In the genomic region with DNA sequence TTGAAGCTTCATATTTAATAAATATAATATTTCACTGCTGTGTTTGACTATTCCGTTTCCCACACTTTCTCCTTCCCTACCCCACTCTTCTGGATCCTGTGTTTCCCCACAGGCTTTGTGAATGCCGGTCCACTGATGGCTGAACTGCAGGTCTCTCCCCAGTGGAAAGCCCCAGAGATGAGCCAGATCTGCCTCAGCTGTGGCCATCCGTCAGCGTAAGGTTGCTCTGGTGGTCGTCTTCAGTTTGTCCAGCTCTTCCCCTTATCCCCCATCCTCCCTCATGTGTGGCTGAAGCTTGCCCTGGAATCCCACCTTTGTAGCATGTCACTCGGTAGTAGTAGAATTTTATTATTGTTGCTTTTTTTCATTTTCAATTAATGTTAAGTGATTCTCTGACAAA, we compare ENCODE assay signal across 8 cellular contexts. TPM values are rescaled to one million over a fixed set of nuclear protein-coding genes. Genes with fewer than 3 reads are reported as not detected.
DNase-seq lines count a peak whose midpoint lies in the region; ATAC-seq and TF ChIP-seq lines count a peak whose summit lies in the region.

No MANE protein-coding gene starts in this region.

- ATAC-seq in activated T-cell treated with anti-CD3 and anti-CD28 coated beads, Interleukin-2, amount 50 U/mL, for 72 hours (replicated peaks in 1 of 2), result no peak
- ATAC-seq in memory B cell (ENCODE audit: low read depth) (no peak), HG03521 (IDR thresholded peaks at IDR 0.05; ENCODE audit: unreplicated experiment) (no peak), GM18502 (IDR thresholded peaks at IDR 0.05; ENCODE audit: poor library complexity, unreplicated experiment) (no peak)

- no peak for TF ChIP-seq POLR2A in thyroid gland (IDR thresholded peaks at IDR 0.05)

- H3K36me3 Mint-ChIP-seq in activated T-cell treated with anti-CD3 and anti-CD28 coated beads, Interleukin-2, amount 50 U/mL, for 72 hours (ENCODE audit: insufficient read depth in 2 of 2), result peaks cover 47 to 52% of the 10 kb centered on the region in 2 donors
- H3K36me3 Mint-ChIP-seq in activated T-helper 1 cell treated with anti-CD3 and anti-CD28 coated beads, Interleukin-12 subunit alpha, Interleukin-12 subunit beta, Interleukin-2, Interleukin-4 antibody, amounts not matched to agents 30 ng/mL and 10 ng/mL and 1 ng/mL, durations not matched to agents 14 hours and 24 hours and 36 hours (ENCODE audit: low read depth), result peaks cover 42% of the 10 kb centered on the region
- H3K36me3 Mint-ChIP-seq in memory B cell, result peaks cover 28% of the 10 kb centered on the region

- H3K27ac ChIP-seq in thyroid gland, result peak overlapping the region; percentile 72 to 78 (median 74)

- 80 to 90% methylated on average over 6 of the region's 6 CpGs for WGBS in thyroid gland, 2 donors

- no peak for TF ChIP-seq CTCF in thyroid gland (IDR thresholded peaks at IDR 0.05)

- intact Hi-C loops in activated T-helper 1 cell treated with anti-CD3 and anti-CD28 coated beads, Interleukin-12 subunit alpha, Interleukin-12 subunit beta, Interleukin-2, Interleukin-4 antibody, amounts not matched to agents 30 ng/mL and 10 ng/mL and 1 ng/mL, durations not matched to agents 14 hours and 24 hours and 36 hours (cut with micrococcal nuclease), result loop anchor here (1.0 to 10.0 kb wide), 7 partner anchors 10 to 430 kb away; partner anchors contain the start of genes CAP1, MFSD2A and RLF
- intact Hi-C loops in thyroid gland (cut with DNase I), result no loop called here

- DNase-seq in activated T-cell treated with anti-CD3 and anti-CD28 coated beads, Interleukin-2, amount 50 U/mL, for 72 hours, result peak; percentile 43 to 50
- DNase-seq in activated T-cell treated with anti-CD3 and anti-CD28 coated beads for 4 hours (no peak), memory B cell (ENCODE audit: low spot score in 2 of 2) (no peak), thyroid gland (no peak), EL (no peak)
- DNase-seq in activated T-helper 1 cell treated with anti-CD3 and anti-CD28 coated beads, Interleukin-12 subunit alpha, Interleukin-12 subunit beta, Interleukin-2, Interleukin-4 antibody, amounts not matched to agents 30 ng/mL and 10 ng/mL and 1 ng/mL, durations not matched to agents 14 hours and 24 hours and 36 hours (ENCODE audit: low spot score), result no peak

- H3K27me3 Mint-ChIP-seq in activated T-cell treated with anti-CD3 and anti-CD28 coated beads, Interleukin-2, amount 50 U/mL, for 72 hours (ENCODE audit: low read depth), result no peaks in the 10 kb centered on the region
- H3K27me3 Mint-ChIP-seq in activated T-helper 1 cell treated with anti-CD3 and anti-CD28 coated beads, Interleukin-12 subunit alpha, Interleukin-12 subunit beta, Interleukin-2, Interleukin-4 antibody, amounts not matched to agents 30 ng/mL and 10 ng/mL and 1 ng/mL, durations not matched to agents 14 hours and 24 hours and 36 hours (ENCODE audit: insufficient read depth), result no peaks in the 10 kb centered on the region
- H3K27me3 Mint-ChIP-seq in memory B cell, result no peaks in the 10 kb centered on the region

- H3K4me1 ChIP-seq in thyroid gland, result peaks cover 36 to 63% of the 10 kb centered on the region in 2 donors

- no peaks in the 10 kb centered on the region for H3K9me3 ChIP-seq in thyroid gland

- no peaks in the 10 kb centered on the region for H3K9me3 Mint-ChIP-seq in activated T-cell treated with anti-CD3 and anti-CD28 coated beads, Interleukin-2, amount 50 U/mL, for 72 hours
- no peaks in the 10 kb centered on the region for H3K9me3 Mint-ChIP-seq in activated T-helper 1 cell treated with anti-CD3 and anti-CD28 coated beads, Interleukin-12 subunit alpha, Interleukin-12 subunit beta, Interleukin-2, Interleukin-4 antibody, amounts not matched to agents 30 ng/mL and 10 ng/mL and 1 ng/mL, durations not matched to agents 14 hours and 24 hours and 36 hours
- H3K9me3 Mint-ChIP-seq in memory B cell, result no peaks in the 10 kb centered on the region

- peak overlapping the region; percentile 97 to 100 for H3K4me3 Mint-ChIP-seq in activated T-cell treated with anti-CD3 and anti-CD28 coated beads, Interleukin-2, amount 50 U/mL, for 72 hours
- H3K4me3 Mint-ChIP-seq in activated T-helper 1 cell treated with anti-CD3 and anti-CD28 coated beads, Interleukin-12 subunit alpha, Interleukin-12 subunit beta, Interleukin-2, Interleukin-4 antibody, amounts not matched to agents 30 ng/mL and 10 ng/mL and 1 ng/mL, durations not matched to agents 14 hours and 24 hours and 36 hours, result peak overlapping the region; percentile 82
- H3K4me3 Mint-ChIP-seq in memory B cell, result peak overlapping the region; percentile 85

- peak overlapping the region; percentile 100 for H3K27ac Mint-ChIP-seq in activated T-cell treated with anti-CD3 and anti-CD28 coated beads, Interleukin-2, amount 50 U/mL, for 72 hours
- peak overlapping the region; percentile 99 for H3K27ac Mint-ChIP-seq in activated T-helper 1 cell treated with anti-CD3 and anti-CD28 coated beads, Interleukin-12 subunit alpha, Interleukin-12 subunit beta, Interleukin-2, Interleukin-4 antibody, amounts not matched to agents 30 ng/mL and 10 ng/mL and 1 ng/mL, durations not matched to agents 14 hours and 24 hours and 36 hours
- peak overlapping the region; percentile 100 for H3K27ac Mint-ChIP-seq in memory B cell

- no peak overlapping the region for H3K4me3 ChIP-seq in thyroid gland (replicated peaks in 1 of 3)

- H3K27me3 ChIP-seq in thyroid gland, result no peaks in the 10 kb centered on the region

- no peaks in the 10 kb centered on the region for H3K36me3 ChIP-seq in thyroid gland

- H3K4me1 Mint-ChIP-seq in activated T-cell treated with anti-CD3 and anti-CD28 coated beads, Interleukin-2, amount 50 U/mL, for 72 hours (ENCODE audit: low read depth), result peaks cover 90% of the 10 kb centered on the region
- H3K4me1 Mint-ChIP-seq in activated T-helper 1 cell treated with anti-CD3 and anti-CD28 coated beads, Interleukin-12 subunit alpha, Interleukin-12 subunit beta, Interleukin-2, Interleukin-4 antibody, amounts not matched to agents 30 ng/mL and 10 ng/mL and 1 ng/mL, durations not matched to agents 14 hours and 24 hours and 36 hours (ENCODE audit: low read depth), result peaks cover 89% of the 10 kb centered on the region
- H3K4me1 Mint-ChIP-seq in memory B cell, result peaks cover 65% of the 10 kb centered on the region

RNA-seq across cellular contexts. Expression of gene SMAP2, which starts 11.4 kb away (rescaled TPM):
- total RNA-seq in activated T-cell treated with anti-CD3 and anti-CD28 coated beads, Interleukin-2, amount 50 U/mL, for 72 hours, result 100 to 1,000 TPM; 487 to 586 TPM
- total RNA-seq in activated T-helper 1 cell treated with anti-CD3 and anti-CD28 coated beads, Interleukin-12 subunit alpha, Interleukin-12 subunit beta, Interleukin-2, Interleukin-4 antibody, amounts not matched to agents 30 ng/mL and 10 ng/mL and 1 ng/mL, durations not matched to agents 14 hours and 24 hours and 36 hours, result 196 and 201 TPM in 2 replicates
- total RNA-seq in thyroid gland, result 10 to 100 TPM; 21.9 to 29.3 (median 26.8) TPM

Comparison
In these comparisons a context has a peak if more than half of its experiments do, and no peak if none do; other contexts are left out.
1. DNase-seq: peak in activated T-cell treated with anti-CD3 and anti-CD28 coated beads, Interleukin-2, amount 50 U/mL, for 72 hours (2 of 2); none in activated T-cell treated with anti-CD3 and anti-CD28 coated beads for 4 hours (single experiment), activated T-helper 1 cell treated with anti-CD3 and anti-CD28 coated beads, Interleukin-12 subunit alpha, Interleukin-12 subunit beta, Interleukin-2, Interleukin-4 antibody, amounts not matched to agents 30 ng/mL and 10 ng/mL and 1 ng/mL, durations not matched to agents 14 hours and 24 hours and 36 hours (single experiment), memory B cell (0 of 2), thyroid gland (0 of 2) and EL (single experiment).
2. Peak in every context shown above with its lines, with median percentiles within 50 percentile points of each other: H3K27ac Mint-ChIP-seq and H3K4me3 Mint-ChIP-seq.